Comparison of ENCODE assay signal across 13 cellular contexts in genomic region chr17:35668807-35669206, GRCh38.
DNase-seq lines count a peak whose midpoint lies in the region; ATAC-seq and TF ChIP-seq lines count a peak whose summit lies in the region.
"Had no signal": no experiment of that assay in that cellular context is flagged by ENCODE, and none has a peak within 500 bp of the region (broad histone marks: within the 10 kb centered on the region; RNA-seq: fewer than 3 reads in every experiment).

No MANE protein-coding gene starts in this region.

- H3K9me3 Mint-ChIP-seq in GM23338, result no peaks in the 10 kb centered on the region
- no peaks in the 10 kb centered on the region for H3K9me3 Mint-ChIP-seq in activated CD8-positive, alpha-beta T cell treated with anti-CD3 and anti-CD28 coated beads for 36 hours
- H3K9me3 Mint-ChIP-seq: CD14-positive monocyte; CD8-positive, alpha-beta T cell; IgD-negative memory B cell had no signal

- no peak overlapping the region; the same call in 2 of the 3 replicates for H3K4me3 Mint-ChIP-seq in GM23338
- no peak overlapping the region for H3K4me3 Mint-ChIP-seq in activated CD8-positive, alpha-beta T cell treated with anti-CD3 and anti-CD28 coated beads for 36 hours
- H3K4me3 Mint-ChIP-seq: CD8-positive, alpha-beta T cell; IgD-negative memory B cell had no signal

- H3K79me2 ChIP-seq in GM23338 (replicated peaks; ENCODE audit: insufficient read depth), result no peaks in the 10 kb centered on the region

- no peaks in the 10 kb centered on the region for H4K20me1 ChIP-seq in GM23338 (replicated peaks; ENCODE audit: insufficient read depth)

- H3K36me3 ChIP-seq in GM23338 (ENCODE audit: insufficient read depth), result peaks cover 8% of the 10 kb centered on the region; the same call in 1 of the 2 replicates
- peaks cover 35% of the 10 kb centered on the region for H3K36me3 ChIP-seq in adipocyte (ENCODE audit: control insufficient read depth, insufficient read depth, low read length, severe bottlenecking)

- H3K27me3 Mint-ChIP-seq in GM23338 (ENCODE audit: insufficient read depth, low read depth, poor library complexity), result no peaks in the 10 kb centered on the region
- H3K27me3 Mint-ChIP-seq in activated CD8-positive, alpha-beta T cell treated with anti-CD3 and anti-CD28 coated beads for 36 hours, result no peaks in the 10 kb centered on the region
- H3K27me3 Mint-ChIP-seq: IgD-negative memory B cell had no signal

- H3K27ac ChIP-seq in GM23338 (ENCODE audit: low read depth), result no peak overlapping the region; the same call in 1 of the 2 replicates

- TF ChIP-seq CTCF in GM23338 (conservative IDR thresholded peaks at IDR 0.05; ENCODE audit: low read depth in 2 of 2), result no peak
- TF ChIP-seq CTCF in fibroblast of villous mesenchyme (IDR thresholded peaks at IDR 0.05; ENCODE audit: insufficient read depth, low read depth, low read length), result no peak
- no peak for TF ChIP-seq CTCF in activated CD8-positive, alpha-beta T cell treated with anti-CD3 and anti-CD28 coated beads for 36 hours (IDR thresholded peaks at IDR 0.05)

- peaks cover 25% of the 10 kb centered on the region for H3K36me3 Mint-ChIP-seq in GM23338 (ENCODE audit: low read depth)
- H3K36me3 Mint-ChIP-seq in activated CD8-positive, alpha-beta T cell treated with anti-CD3 and anti-CD28 coated beads for 36 hours (ENCODE audit: low read depth), result peaks cover 22% of the 10 kb centered on the region

- CTCF ChIA-PET in activated CD8-positive, alpha-beta T cell treated with anti-CD3 and anti-CD28 coated beads for 36 hours (lab: Charles Lee), result no interaction called here

- peaks cover 12% of the 10 kb centered on the region for H3K4me1 Mint-ChIP-seq in GM23338
- H3K4me1 Mint-ChIP-seq in activated CD8-positive, alpha-beta T cell treated with anti-CD3 and anti-CD28 coated beads for 36 hours (ENCODE audit: low read depth), result no peaks in the 10 kb centered on the region
- H3K4me1 Mint-ChIP-seq: CD14-positive monocyte had no signal

- H2AFZ ChIP-seq in GM23338, result no peak overlapping the region

- 0 out of 2 replicates have a peak overlapping the region, but pooled peaks have one; percentile 23 for H3K4me2 ChIP-seq in GM23338

- H3K9me2 ChIP-seq in GM23338 (ENCODE audit: insufficient read depth), result no peaks in the 10 kb centered on the region

- peak overlapping the region; percentile 31 for H3K27ac Mint-ChIP-seq in GM23338
- no peak overlapping the region for H3K27ac Mint-ChIP-seq in activated CD8-positive, alpha-beta T cell treated with anti-CD3 and anti-CD28 coated beads for 36 hours
- H3K27ac Mint-ChIP-seq: CD14-positive monocyte; CD8-positive, alpha-beta T cell; IgD-negative memory B cell had no signal

- H3K27me3 ChIP-seq in GM23338 (ENCODE audit: insufficient read depth) (no peaks in the 10 kb centered on the region), adipocyte (replicated peaks; ENCODE audit: control insufficient read depth, insufficient read depth, low read length) (no peaks in the 10 kb centered on the region)

- no peak for ATAC-seq in GM23338
- ATAC-seq in activated CD8-positive, alpha-beta T cell treated with anti-CD3 and anti-CD28 coated beads for 36 hours, result no peak
- ATAC-seq: CD8-positive, alpha-beta T cell had no signal

- H3K4me3 ChIP-seq in GM23338 (no peak overlapping the region), adipocyte (ENCODE audit: low read length) (no peak overlapping the region), fibroblast of villous mesenchyme (ENCODE audit: low read depth, low read length) (no peak overlapping the region)

- no peak for DNase-seq in GM23338 (ENCODE audit: low spot score)
- peak; percentile 31 for DNase-seq in adipocyte (ENCODE audit: low read depth)
- DNase-seq in fibroblast of villous mesenchyme (ENCODE audit: low read depth), result peak; percentile 74
- no peak for DNase-seq in activated CD8-positive, alpha-beta T cell treated with anti-CD3 and anti-CD28 coated beads for 36 hours
- no peak for DNase-seq in midbrain (lab: John Stamatoyannopoulos, UW)
- no peak for DNase-seq in NCI-H2107 treated with DMSO at 0.1 percent for 48 hours (lab: John Stamatoyannopoulos, UW; ENCODE audit: unreplicated experiment)
- no peak for DNase-seq in COLO829 (ENCODE audit: low spot score)
- DNase-seq: Caco-2; CD8-positive, alpha-beta T cell; DND-41; GDM1 had no signal

- intact Hi-C loops in activated CD8-positive, alpha-beta T cell treated with anti-CD3 and anti-CD28 coated beads for 36 hours (cut with micrococcal nuclease), result no loop called here

- POLR2A ChIA-PET in activated CD8-positive, alpha-beta T cell treated with anti-CD3 and anti-CD28 coated beads for 36 hours (lab: Charles Lee), result no interaction called here

- no peaks in the 10 kb centered on the region for H3F3A ChIP-seq in GM23338 (replicated peaks; ENCODE audit: low read depth)

- no peak overlapping the region for H3K9ac ChIP-seq in adipocyte (ENCODE audit: low read length)

- H3K4me1 ChIP-seq in GM23338 (ENCODE audit: insufficient read depth), result peaks cover 26% of the 10 kb centered on the region
- H3K4me1 ChIP-seq in adipocyte (ENCODE audit: control insufficient read depth, insufficient read depth, low read length), result peaks cover 28% of the 10 kb centered on the region

- no peaks in the 10 kb centered on the region for H3K9me3 ChIP-seq in adipocyte (ENCODE audit: control insufficient read depth, low read length)
- H3K9me3 ChIP-seq: Caco-2 had no signal

TF ChIP-seq in GM23338, 12 proteins besides CTCF, POLR2A, EP300 and RAD21 (continues in another document):
- TF ChIP-seq JUNB (IDR thresholded peaks at IDR 0.05; ENCODE audit: unreplicated experiment) (no peak), POLR2AphosphoS5 (IDR thresholded peaks at IDR 0.05; ENCODE audit: low read depth) (no peak), REST (IDR thresholded peaks at IDR 0.05; ENCODE audit: unreplicated experiment) (no peak), EZH2 (IDR thresholded peaks at IDR 0.05; ENCODE audit: low read depth, unreplicated experiment) (no peak), ZNF114 (CRISPR knock-in tag; IDR thresholded peaks at IDR 0.05) (no peak), ZNF331 (CRISPR knock-in tag; IDR thresholded peaks at IDR 0.05; ENCODE audit: low read depth) (no peak), STAT1 (IDR thresholded peaks at IDR 0.05; ENCODE audit: unreplicated experiment) (no peak), NANOG (IDR thresholded peaks at IDR 0.05; ENCODE audit: borderline replicate concordance) (no peak), ETS1 (IDR thresholded peaks at IDR 0.05) (no peak), CREB1 (CRISPR knock-in tag; IDR thresholded peaks at IDR 0.05; ENCODE audit: low read depth) (no peak)

Comparison
In these comparisons a context has a peak if more than half of its experiments do, and no peak if none do; other contexts are left out.
1. DNase-seq: peak in adipocyte (single experiment) and fibroblast of villous mesenchyme (single experiment); none in GM23338 (single experiment), activated CD8-positive, alpha-beta T cell treated with anti-CD3 and anti-CD28 coated beads for 36 hours (single experiment), midbrain (single experiment), NCI-H2107 treated with DMSO at 0.1 percent for 48 hours (single experiment) and COLO829 (single experiment).